10 cellular contexts compared by ENCODE assay signal in genomic region chr22:29313126-29314071, GRCh38. TPM values are rescaled to one million over a fixed set of nuclear protein-coding genes. Genes with fewer than 3 reads are reported as not detected.
A peak's percentile ranks its signal among the peaks of the same experiment; 100 is the strongest.
DNase-seq lines count a peak whose midpoint lies in the region; FAIRE-seq and TF ChIP-seq lines count a peak whose summit lies in the region.
"Had no signal": no experiment of that assay in that cellular context is flagged by ENCODE, and none has a peak within 500 bp of the region (broad histone marks: within the 10 kb centered on the region; RNA-seq: fewer than 3 reads in every experiment).

No MANE protein-coding gene starts in this region.

- no peak for FAIRE-seq in astrocyte (lab: Jason Lieb, UNC)

- peak overlapping the region; percentile 19 for H3K4me2 ChIP-seq in astrocyte (ENCODE audit: low read length)

- H3K27ac ChIP-seq in astrocyte (ENCODE audit: low read depth, low read length) = no peak overlapping the region
- no peak overlapping the region for H3K27ac ChIP-seq in suprapubic skin
- H3K27ac ChIP-seq: VCaP had no signal

- peak; percentile 78 for DNase-seq in activated CD4-positive, alpha-beta T cell treated with anti-CD3 and anti-CD28 coated beads, Interleukin-2, amount 10 ng/mL, durations not matched to agents 24 days and 14 days
- no peak for DNase-seq in activated CD4-positive, alpha-beta T cell treated with anti-CD3 and anti-CD28 coated beads for 1 hour
- no peak for DNase-seq in astrocyte (ENCODE audit: low read depth)
- peak; percentile 87 for DNase-seq in iPS DF 19.7 (ENCODE audit: low read depth, low spot score)
- peak in 1 of 2 donors; percentile 75 for DNase-seq in suprapubic skin (ENCODE audit: low spot score in 2 of 2)
- no peak for DNase-seq in putamen (ENCODE audit: low spot score)
- DNase-seq in DMS114 treated with DMSO at 0.1 percent for 48 hours (lab: John Stamatoyannopoulos, UW; ENCODE audit: unreplicated experiment) = no peak
- DNase-seq in NCI-H2029 (lab: John Stamatoyannopoulos, UW) = no peak

- H3K4me1 ChIP-seq in astrocyte (ENCODE audit: insufficient read depth, low read length) (peaks cover 40% of the 10 kb centered on the region), suprapubic skin (peaks cover 72% of the 10 kb centered on the region)

- TF ChIP-seq CTCF in astrocyte (IDR thresholded peaks at IDR 0.05; ENCODE audit: insufficient read depth, low read depth, low read length) (peak; percentile 38), suprapubic skin (IDR thresholded peaks at IDR 0.05) (peak; percentile 59 to 96)

- peaks cover 36% of the 10 kb centered on the region for H4K20me1 ChIP-seq in astrocyte (ENCODE audit: insufficient read depth, low read length)

- no peak for TF ChIP-seq POLR2A in suprapubic skin (IDR thresholded peaks at IDR 0.05)

- H3K36me3 ChIP-seq in astrocyte (ENCODE audit: insufficient read depth, low read length) = no peaks in the 10 kb centered on the region
- no peaks in the 10 kb centered on the region for H3K36me3 ChIP-seq in suprapubic skin

- H3K4me3 ChIP-seq in astrocyte (ENCODE audit: insufficient read depth, low read depth, low read length) (no peak overlapping the region), suprapubic skin (no peak overlapping the region)

- H3K36me3 Mint-ChIP-seq in activated CD4-positive, alpha-beta T cell treated with anti-CD3 and anti-CD28 coated beads, Interleukin-2, amount 10 ng/mL, durations not matched to agents 24 days and 14 days (ENCODE audit: low read depth) = no peaks in the 10 kb centered on the region
- peaks cover 13% of the 10 kb centered on the region for H3K36me3 Mint-ChIP-seq in astrocyte (ENCODE audit: low read depth, unreplicated experiment)
- H3K36me3 Mint-ChIP-seq: CD4-positive, CD25-positive, alpha-beta regulatory T cell had no signal

- no peaks in the 10 kb centered on the region for H3K9me3 Mint-ChIP-seq in activated CD4-positive, alpha-beta T cell treated with anti-CD3 and anti-CD28 coated beads, Interleukin-2, amount 10 ng/mL, durations not matched to agents 24 days and 14 days
- no peaks in the 10 kb centered on the region for H3K9me3 Mint-ChIP-seq in astrocyte (ENCODE audit: unreplicated experiment)
- H3K9me3 Mint-ChIP-seq: CD4-positive, CD25-positive, alpha-beta regulatory T cell had no signal

- 57% methylated on average over 5 of the region's 80 CpGs for WGBS in suprapubic skin

- H3K27me3 Mint-ChIP-seq in activated CD4-positive, alpha-beta T cell treated with anti-CD3 and anti-CD28 coated beads, Interleukin-2, amount 10 ng/mL, durations not matched to agents 24 days and 14 days = peaks cover 44% of the 10 kb centered on the region
- H3K27me3 Mint-ChIP-seq in astrocyte (ENCODE audit: low read depth, unreplicated experiment) = peaks cover 32% of the 10 kb centered on the region

- peaks cover 14% of the 10 kb centered on the region for H3K4me1 Mint-ChIP-seq in activated CD4-positive, alpha-beta T cell treated with anti-CD3 and anti-CD28 coated beads, Interleukin-2, amount 10 ng/mL, durations not matched to agents 24 days and 14 days
- peaks cover 8% of the 10 kb centered on the region for H3K4me1 Mint-ChIP-seq in astrocyte (ENCODE audit: low read depth, unreplicated experiment)

- H3K9me3 ChIP-seq in astrocyte (ENCODE audit: insufficient read depth, low read depth, low read length) (no peaks in the 10 kb centered on the region), suprapubic skin (no peaks in the 10 kb centered on the region)

- no peak overlapping the region for H3K4me3 Mint-ChIP-seq in activated CD4-positive, alpha-beta T cell treated with anti-CD3 and anti-CD28 coated beads, Interleukin-2, amount 10 ng/mL, durations not matched to agents 24 days and 14 days
- H3K4me3 Mint-ChIP-seq in astrocyte (ENCODE audit: unreplicated experiment) = no peak overlapping the region

- H3K27me3 ChIP-seq in astrocyte (ENCODE audit: insufficient read depth, low read length) = peaks cover 34% of the 10 kb centered on the region
- H3K27me3 ChIP-seq in suprapubic skin = peaks cover 30% of the 10 kb centered on the region

- no peak overlapping the region for H3K27ac Mint-ChIP-seq in activated CD4-positive, alpha-beta T cell treated with anti-CD3 and anti-CD28 coated beads, Interleukin-2, amount 10 ng/mL, durations not matched to agents 24 days and 14 days
- H3K27ac Mint-ChIP-seq in astrocyte (ENCODE audit: unreplicated experiment) = no peak overlapping the region
- H3K27ac Mint-ChIP-seq: CD4-positive, CD25-positive, alpha-beta regulatory T cell had no signal

- no peak overlapping the region for H3K9ac ChIP-seq in astrocyte (ENCODE audit: low read length)

- intact Hi-C loops in activated CD4-positive, alpha-beta T cell treated with anti-CD3 and anti-CD28 coated beads, Interleukin-2, amount 10 ng/mL, durations not matched to agents 24 days and 14 days (cut with micrococcal nuclease) = loop anchor here (5.0 kb wide), 1 partner anchor 1979 kb away; the partner anchor contains the start of gene PIK3IP1

- TF ChIP-seq EP300 in suprapubic skin (IDR thresholded peaks at IDR 0.05) = no peak

- peaks cover 21% of the 10 kb centered on the region for H3K79me2 ChIP-seq in astrocyte (ENCODE audit: insufficient read depth, low read length)

- no peak overlapping the region for H2AFZ ChIP-seq in astrocyte (ENCODE audit: low read depth, low read length)

RNA-seq across cellular contexts. Expression of gene RASL10A, which starts 2.1 kb away (rescaled TPM):
- total RNA-seq in activated CD4-positive, alpha-beta T cell treated with anti-CD3 and anti-CD28 coated beads, Interleukin-2, amount 10 ng/mL, durations not matched to agents 24 days and 14 days = 0.30 and 0.64 TPM in 2 replicates
- total RNA-seq in astrocyte (0.19 and 1.5 TPM in 2 replicates), suprapubic skin (1 to 10 TPM in 2 of 4 donors, under 1 TPM in 2; 0.34 to 1.7 (median 0.95) TPM)
- total RNA-seq: CD4-positive, CD25-positive, alpha-beta regulatory T cell had no signal

RNA-seq across cellular contexts. Expression of gene GAS2L1, which starts 6.9 kb away (rescaled TPM):
- total RNA-seq in activated CD4-positive, alpha-beta T cell treated with anti-CD3 and anti-CD28 coated beads, Interleukin-2, amount 10 ng/mL, durations not matched to agents 24 days and 14 days = 1.5 and 2.6 TPM in 2 replicates
- 24.3 and 26.0 TPM in 2 replicates for total RNA-seq in astrocyte
- 10 to 100 TPM; 49.0 to 94.8 (median 85.4) TPM for total RNA-seq in suprapubic skin

RNA-seq across cellular contexts. Expression of gene EWSR1, which starts 45.3 kb away (rescaled TPM):
- total RNA-seq in activated CD4-positive, alpha-beta T cell treated with anti-CD3 and anti-CD28 coated beads, Interleukin-2, amount 10 ng/mL, durations not matched to agents 24 days and 14 days = 445 and 446 TPM in 2 replicates
- 173 and 199 TPM in 2 replicates for total RNA-seq in astrocyte
- total RNA-seq in suprapubic skin = 100 to 1,000 TPM; 132 to 308 (median 170) TPM

RNA-seq across cellular contexts. Expression of gene RHBDD3, which starts 45.6 kb away (rescaled TPM):
- 49.5 and 51.9 TPM in 2 replicates for total RNA-seq in activated CD4-positive, alpha-beta T cell treated with anti-CD3 and anti-CD28 coated beads, Interleukin-2, amount 10 ng/mL, durations not matched to agents 24 days and 14 days
- total RNA-seq in astrocyte (35.6 and 39.2 TPM in 2 replicates), suprapubic skin (10 to 100 TPM; 10.1 to 22.7 (median 17.2) TPM)

Comparison
In these comparisons a context has a peak if more than half of its experiments do, and no peak if none do; other contexts are left out.
1. DNase-seq: peak in activated CD4-positive, alpha-beta T cell treated with anti-CD3 and anti-CD28 coated beads, Interleukin-2, amount 10 ng/mL, durations not matched to agents 24 days and 14 days (single experiment) and iPS DF 19.7 (single experiment); none in activated CD4-positive, alpha-beta T cell treated with anti-CD3 and anti-CD28 coated beads for 1 hour (single experiment), astrocyte (single experiment), putamen (single experiment), DMS114 treated with DMSO at 0.1 percent for 48 hours (single experiment) and NCI-H2029 (single experiment).